ENCODE assay signal across 11 cellular contexts in the genomic region with DNA sequence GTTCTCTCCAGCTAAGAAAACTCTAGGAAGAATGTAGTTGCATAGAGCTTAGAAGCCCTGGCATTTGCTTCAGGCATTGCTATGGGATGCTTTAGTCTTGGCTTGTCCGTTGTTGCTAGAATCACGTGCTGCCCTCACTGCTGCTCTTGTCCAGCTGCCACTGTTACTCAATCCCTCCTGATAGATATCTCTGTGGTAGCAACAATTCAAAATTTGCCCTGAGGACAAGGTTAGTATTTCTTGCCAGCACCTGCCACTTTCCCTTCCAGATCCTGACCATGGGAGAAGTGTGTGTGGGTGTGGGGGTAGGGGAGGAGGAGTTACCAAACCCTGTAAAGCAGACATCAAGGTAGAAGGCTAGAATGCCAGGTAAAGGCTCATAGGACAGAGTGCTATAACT.
DNase-seq lines count a peak whose midpoint lies in the region; ATAC-seq and TF ChIP-seq lines count a peak whose summit lies in the region.
"Had no signal": no experiment of that assay in that cellular context is flagged by ENCODE, and none has a peak within 500 bp of the region (broad histone marks: within the 10 kb centered on the region; RNA-seq: fewer than 3 reads in every experiment).

No MANE protein-coding gene starts in this region.

- H3K9ac ChIP-seq in skeletal muscle tissue (ENCODE audit: low read depth in 1 of 3, low read length in 3 of 3), result peak overlapping the region; percentile 66 to 76 (median 68)

- TF ChIP-seq CTCF in fibroblast of pulmonary artery (IDR thresholded peaks at IDR 0.05; ENCODE audit: low read length, missing control alignments) (no peak), Calu3 (IDR thresholded peaks at IDR 0.05; ENCODE audit: unreplicated experiment) (no peak)

- no peaks in the 10 kb centered on the region for H3K9me3 ChIP-seq in skeletal muscle tissue (ENCODE audit: control insufficient read depth in 3 of 3, low read length in 3 of 3)

- peaks cover 7% of the 10 kb centered on the region for H3K4me1 Mint-ChIP-seq in Calu3 (ENCODE audit: low read depth, unreplicated experiment)

- no peak overlapping the region for H3K27ac Mint-ChIP-seq in Calu3 (ENCODE audit: unreplicated experiment)

- no peaks in the 10 kb centered on the region for H3K9me3 Mint-ChIP-seq in Calu3 (ENCODE audit: low read depth, unreplicated experiment)

- no peaks in the 10 kb centered on the region for H3K36me3 ChIP-seq in skeletal muscle tissue (ENCODE audit: control insufficient read depth in 3 of 3, insufficient read depth in 3 of 3, low read length in 3 of 3)

- no peaks in the 10 kb centered on the region for H3K27me3 ChIP-seq in skeletal muscle tissue (ENCODE audit: control insufficient read depth in 3 of 3, insufficient read depth in 3 of 3, low read length in 3 of 3)

- H3K4me3 ChIP-seq in fibroblast of pulmonary artery (replicated peaks; ENCODE audit: low read depth, low read length), result no peak overlapping the region
- H3K4me3 ChIP-seq in skeletal muscle tissue (ENCODE audit: low read length in 3 of 3), result peak overlapping the region; percentile 52 to 70 (median 59)

- H3K4me3 Mint-ChIP-seq in Calu3 (ENCODE audit: low read depth, unreplicated experiment), result no peak overlapping the region

- ATAC-seq in GM19035 (IDR thresholded peaks at IDR 0.05; ENCODE audit: unreplicated experiment), result no peak
- ATAC-seq in HG03378 (IDR thresholded peaks at IDR 0.05; ENCODE audit: unreplicated experiment), result no peak

- no peaks in the 10 kb centered on the region for H3K27me3 Mint-ChIP-seq in Calu3 (ENCODE audit: unreplicated experiment)

- H3K27ac ChIP-seq in skeletal muscle tissue (ENCODE audit: low read depth, low read length), result peak overlapping the region; percentile 94

- no TSS peak for BruUV-seq in Calu3 (replicated peaks; lab: Mats Ljungman, UMichigan)

- DNase-seq in HuH-7 (ENCODE audit: low spot score), result peak; percentile 2
- DNase-seq in NCI-H82 treated with DMSO at 0.1 percent for 48 hours (lab: John Stamatoyannopoulos, UW; ENCODE audit: unreplicated experiment), result peak; percentile 26
- peak; percentile 9 for DNase-seq in fibroblast of pulmonary artery (ENCODE audit: low read depth)
- no peak for DNase-seq in Calu3
- DNase-seq in NCI-H345 (lab: John Stamatoyannopoulos, UW), result no peak
- DNase-seq: DND-41, Karpas-422, T-helper 1 cell had no signal

- CTCF ChIA-PET in Calu3 (lab: Charles Lee), result no interaction called here

- intact Hi-C loops in Calu3 (cut with micrococcal nuclease; ENCODE audit: unreplicated experiment), result no loop called here

- peaks cover 19 to 39% (median 37%) of the 10 kb centered on the region in 3 donors for H3K4me1 ChIP-seq in skeletal muscle tissue (ENCODE audit: control insufficient read depth in 3 of 3, insufficient read depth in 3 of 3, low read length in 3 of 3)

- no peaks in the 10 kb centered on the region for H3K36me3 Mint-ChIP-seq in Calu3 (ENCODE audit: insufficient read depth, unreplicated experiment)

Comparison
In these comparisons a context has a peak if more than half of its experiments do, and no peak if none do; other contexts are left out.
1. DNase-seq: peak in HuH-7 (single experiment), NCI-H82 treated with DMSO at 0.1 percent for 48 hours (single experiment) and fibroblast of pulmonary artery (single experiment); none in Calu3 (single experiment) and NCI-H345 (single experiment).